8 cellular contexts compared by ENCODE assay signal in the genomic region with DNA sequence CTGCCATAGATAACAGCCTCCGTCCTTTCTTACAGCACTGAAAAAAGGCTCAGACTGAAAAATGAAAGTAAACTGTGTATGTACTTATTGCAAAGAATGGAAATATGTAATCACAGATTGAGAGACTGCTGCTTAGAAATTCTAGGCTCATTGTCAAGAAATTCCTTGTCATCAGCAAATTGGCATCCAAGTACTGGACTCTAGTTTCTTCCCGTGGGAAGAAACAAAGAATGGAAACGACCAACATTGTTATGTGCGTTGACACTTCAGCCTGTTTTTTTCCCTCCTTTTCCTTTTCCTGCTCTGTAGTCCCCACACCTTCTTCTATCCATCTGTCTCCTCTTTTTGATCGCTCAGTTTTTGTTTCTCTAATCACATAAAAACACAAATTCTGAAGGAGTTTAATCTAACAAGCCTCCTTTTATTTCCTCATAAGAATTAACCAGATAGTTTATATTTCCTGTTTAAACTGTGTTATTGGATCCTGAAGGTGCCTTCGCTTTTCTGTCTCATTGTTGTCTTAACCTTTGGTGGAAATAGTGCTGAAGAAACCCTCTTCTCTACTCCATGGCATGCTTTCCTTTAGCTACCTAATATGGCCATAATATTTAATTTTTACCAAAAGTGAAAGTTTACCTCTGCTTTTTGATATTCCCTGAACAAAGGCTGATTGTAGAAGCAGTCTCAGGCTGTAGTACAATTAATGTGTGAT.
DNase-seq lines count a peak whose midpoint lies in the region; ATAC-seq, FAIRE-seq and TF ChIP-seq lines count a peak whose summit lies in the region.

No MANE protein-coding gene starts in this region.

- no peaks in the 10 kb centered on the region for H3F3A ChIP-seq in Loucy (ENCODE audit: low read depth)

- H3K9me2 ChIP-seq in Loucy (replicated peaks; ENCODE audit: low read depth, low read length), result no peaks in the 10 kb centered on the region

- peak overlapping the region; percentile 75 for H3K4me2 ChIP-seq in Loucy (ENCODE audit: low read depth, low read length, poor library complexity, severe bottlenecking)

- peak; percentile 19 for FAIRE-seq in A204.1 (lab: Jason Lieb, UNC)

- peak overlapping the region; percentile 79 for H2AFZ ChIP-seq in Loucy (ENCODE audit: low read length)

- H3K9ac ChIP-seq in Loucy (ENCODE audit: low read depth, low read length, poor library complexity, severe bottlenecking), result peak overlapping the region; percentile 74

- DNase-seq in dedifferentiated amniotic fluid mesenchymal stem cell (ENCODE audit: extremely low spot score) (peak; percentile 87), non-pigmented ciliary epithelial cell (ENCODE audit: low read depth) (peak; percentile 60), DMS 273 (lab: John Stamatoyannopoulos, UW; ENCODE audit: unreplicated experiment) (no peak), NCI-H1930 (lab: John Stamatoyannopoulos, UW) (no peak)

- no peaks in the 10 kb centered on the region for H3K9me3 ChIP-seq in Loucy (ENCODE audit: insufficient read depth, low read depth, low read length)

- TF ChIP-seq CTCF in Loucy (conservative IDR thresholded peaks at IDR 0.05; ENCODE audit: low read length), result no peak

- H3K4me1 ChIP-seq in Loucy (ENCODE audit: insufficient read depth, low read length, poor library complexity, severe bottlenecking), result peaks cover 57% of the 10 kb centered on the region

- ATAC-seq in GM18867 (IDR thresholded peaks at IDR 0.05; ENCODE audit: unreplicated experiment) (peak; percentile 68), GM21737 (IDR thresholded peaks at IDR 0.05; ENCODE audit: unreplicated experiment) (no peak)

- no peaks in the 10 kb centered on the region for H4K20me1 ChIP-seq in Loucy (ENCODE audit: insufficient read depth, low read length, poor library complexity, severe bottlenecking)

- no peaks in the 10 kb centered on the region for H3K27me3 ChIP-seq in Loucy (ENCODE audit: insufficient read depth, low read length, poor library complexity, severe bottlenecking)

- H3K79me2 ChIP-seq in Loucy (ENCODE audit: insufficient read depth, low read length), result no peaks in the 10 kb centered on the region

- H3K4me3 ChIP-seq in Loucy (ENCODE audit: low read length, poor library complexity, severe bottlenecking), result peak overlapping the region; percentile 72

- H3K36me3 ChIP-seq in Loucy (ENCODE audit: insufficient read depth, low read length), result no peaks in the 10 kb centered on the region

Comparison
In these comparisons a context has a peak if more than half of its experiments do, and no peak if none do; other contexts are left out.
1. DNase-seq: peak in dedifferentiated amniotic fluid mesenchymal stem cell (single experiment) and non-pigmented ciliary epithelial cell (single experiment); none in DMS 273 (single experiment) and NCI-H1930 (0 of 2).